In the genomic region with DNA sequence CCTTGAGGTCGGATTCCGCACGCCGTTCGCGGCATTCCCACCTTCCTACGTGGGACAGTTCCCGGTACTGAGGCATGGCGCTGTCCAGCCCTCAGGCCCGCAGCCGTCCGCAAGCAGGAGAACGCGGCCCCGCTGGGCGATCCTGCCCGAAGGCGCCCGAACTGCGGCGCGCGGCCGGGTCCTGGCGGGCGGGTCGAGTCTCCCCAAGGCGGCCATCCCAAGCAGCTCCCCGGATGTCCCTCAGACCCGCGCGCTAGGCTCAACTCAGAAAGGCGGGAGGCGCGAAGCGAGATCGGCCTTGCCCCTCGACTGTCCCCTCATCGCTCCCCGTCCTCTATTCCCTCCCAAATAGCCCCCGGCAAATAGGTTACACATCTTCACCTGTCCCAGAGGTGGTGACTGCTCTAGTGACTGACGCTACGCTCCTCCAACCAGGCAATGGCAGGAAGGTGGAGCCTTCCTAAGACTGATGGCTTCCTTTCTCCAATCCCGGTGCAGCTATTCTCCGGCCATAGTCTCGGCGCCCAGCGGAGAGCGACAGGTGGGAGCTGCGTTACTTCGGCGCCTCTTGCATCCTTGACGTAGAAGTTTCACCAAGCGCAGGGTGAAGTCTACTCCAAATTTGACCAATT, we compare ENCODE assay signal across 1 cellular context.
TF ChIP-seq lines count a peak whose summit lies in the region.

No MANE protein-coding gene starts in this region.

TF ChIP-seq in K562, 482 proteins besides CTCF, POLR2A, EP300 and RAD21 (continued from another document and continues in another):
- TF ChIP-seq, protein P1, sequence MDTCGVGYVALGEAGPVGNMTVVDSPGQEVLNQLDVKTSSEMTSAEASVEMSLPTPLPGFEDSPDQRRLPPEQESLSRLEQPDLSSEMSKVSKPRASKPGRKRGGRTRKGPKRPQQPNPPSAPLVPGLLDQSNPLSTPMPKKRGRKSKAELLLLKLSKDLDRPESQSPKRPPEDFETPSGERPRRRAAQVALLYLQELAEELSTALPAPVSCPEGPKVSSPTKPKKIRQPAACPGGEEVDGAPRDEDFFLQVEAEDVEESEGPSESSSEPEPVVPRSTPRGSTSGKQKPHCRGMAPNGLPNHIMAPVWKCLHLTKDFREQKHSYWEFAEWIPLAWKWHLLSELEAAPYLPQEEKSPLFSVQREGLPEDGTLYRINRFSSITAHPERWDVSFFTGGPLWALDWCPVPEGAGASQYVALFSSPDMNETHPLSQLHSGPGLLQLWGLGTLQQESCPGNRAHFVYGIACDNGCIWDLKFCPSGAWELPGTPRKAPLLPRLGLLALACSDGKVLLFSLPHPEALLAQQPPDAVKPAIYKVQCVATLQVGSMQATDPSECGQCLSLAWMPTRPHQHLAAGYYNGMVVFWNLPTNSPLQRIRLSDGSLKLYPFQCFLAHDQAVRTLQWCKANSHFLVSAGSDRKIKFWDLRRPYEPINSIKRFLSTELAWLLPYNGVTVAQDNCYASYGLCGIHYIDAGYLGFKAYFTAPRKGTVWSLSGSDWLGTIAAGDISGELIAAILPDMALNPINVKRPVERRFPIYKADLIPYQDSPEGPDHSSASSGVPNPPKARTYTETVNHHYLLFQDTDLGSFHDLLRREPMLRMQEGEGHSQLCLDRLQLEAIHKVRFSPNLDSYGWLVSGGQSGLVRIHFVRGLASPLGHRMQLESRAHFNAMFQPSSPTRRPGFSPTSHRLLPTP (IDR thresholded peaks at IDR 0.05; ENCODE audit: borderline replicate concordance, extremely low read depth, insufficient read length): no peak
- TF ChIP-seq MYNN (IDR thresholded peaks at IDR 0.05) (no peak), MYNN (CRISPR knock-in tag; IDR thresholded peaks at IDR 0.05) (no peak; the same call in 1 of the 2 replicates), NR2C2 (CRISPR knock-in tag; IDR thresholded peaks at IDR 0.05) (peak; percentile 75; the same call in 1 of the 2 replicates), NR2C2 (tag; IDR thresholded peaks at IDR 0.05) (no peak), ZNF175 (CRISPR knock-in tag; IDR thresholded peaks at IDR 0.05; ENCODE audit: low read depth) (no peak), ZBED1 (IDR thresholded peaks at IDR 0.05) (no peak), POLR3A (IDR thresholded peaks at IDR 0.05; ENCODE audit: borderline replicate concordance, extremely low read depth, insufficient read depth, insufficient read length) (no peak), SRSF9 (IDR thresholded peaks at IDR 0.05; ENCODE audit: borderline replicate concordance, low read depth, low read length) (no peak), ZHX1 (conservative IDR thresholded peaks at IDR 0.05; ENCODE audit: low read length) (no peak), ZNF507 (tag; conservative IDR thresholded peaks at IDR 0.05) (no peak), MCM5 (IDR thresholded peaks at IDR 0.05; ENCODE audit: low read depth) (no peak), BCL6 (CRISPR knock-in tag; IDR thresholded peaks at IDR 0.05) (no peak), KDM2B (CRISPR knock-in tag; IDR thresholded peaks at IDR 0.05) (peak; percentile 81; the same call in 1 of the 2 replicates), ZNF445 (CRISPR knock-in tag; IDR thresholded peaks at IDR 0.05; ENCODE audit: low read depth) (no peak), SMARCA4 (IDR thresholded peaks at IDR 0.05) (no peak), ESRRA (IDR thresholded peaks at IDR 0.05; ENCODE audit: borderline replicate concordance, low read depth) (no peak; the same call in 1 of the 2 replicates), KLF16 (IDR thresholded peaks at IDR 0.05) (no peak), ZNF384 (IDR thresholded peaks at IDR 0.05; ENCODE audit: low read depth, low read length) (no peak), ZNF766 (CRISPR knock-in tag; conservative IDR thresholded peaks at IDR 0.05) (peak; percentile 85), NFIC (IDR thresholded peaks at IDR 0.05) (peak; percentile 24; the same call in 1 of the 2 replicates), PHB (CRISPR knock-in tag; IDR thresholded peaks at IDR 0.05) (0 out of 2 replicates have a peak, but pooled peaks have one; percentile 16), CCAR2 (IDR thresholded peaks at IDR 0.05; ENCODE audit: low read depth, low read length) (no peak), MAX (CRISPR knock-in tag; IDR thresholded peaks at IDR 0.05) (peak; percentile 87), HNRNPUL1 (IDR thresholded peaks at IDR 0.05; ENCODE audit: low read length) (no peak), HNRNPK (IDR thresholded peaks at IDR 0.05; ENCODE audit: low read depth, low read length, poor library complexity, severe bottlenecking) (no peak), ZNF174 (CRISPR knock-in tag; IDR thresholded peaks at IDR 0.05) (no peak), PHB2 (IDR thresholded peaks at IDR 0.05; ENCODE audit: low read depth) (no peak), GTF2A2 (tag; IDR thresholded peaks at IDR 0.05) (no peak), MXD1 (CRISPR knock-in tag; IDR thresholded peaks at IDR 0.05; ENCODE audit: borderline replicate concordance, poor library complexity, severe bottlenecking) (peak; percentile 77), RERE (CRISPR knock-in tag; IDR thresholded peaks at IDR 0.05; ENCODE audit: borderline replicate concordance) (no peak), PCBP1 (IDR thresholded peaks at IDR 0.05; ENCODE audit: low read depth, low read length, poor library complexity, severe bottlenecking) (peak; percentile 55), KLF10 (CRISPR knock-in tag; IDR thresholded peaks at IDR 0.05) (no peak), ZNF121 (CRISPR knock-in tag; conservative IDR thresholded peaks at IDR 0.05) (no peak), SMARCC2 (IDR thresholded peaks at IDR 0.05; ENCODE audit: low read depth) (no peak), ARNT (IDR thresholded peaks at IDR 0.05) (0 out of 4 replicates have a peak, but pooled peaks of 1 of the 2 experiments have one; percentile 48)
- TF ChIP-seq, protein P2, sequence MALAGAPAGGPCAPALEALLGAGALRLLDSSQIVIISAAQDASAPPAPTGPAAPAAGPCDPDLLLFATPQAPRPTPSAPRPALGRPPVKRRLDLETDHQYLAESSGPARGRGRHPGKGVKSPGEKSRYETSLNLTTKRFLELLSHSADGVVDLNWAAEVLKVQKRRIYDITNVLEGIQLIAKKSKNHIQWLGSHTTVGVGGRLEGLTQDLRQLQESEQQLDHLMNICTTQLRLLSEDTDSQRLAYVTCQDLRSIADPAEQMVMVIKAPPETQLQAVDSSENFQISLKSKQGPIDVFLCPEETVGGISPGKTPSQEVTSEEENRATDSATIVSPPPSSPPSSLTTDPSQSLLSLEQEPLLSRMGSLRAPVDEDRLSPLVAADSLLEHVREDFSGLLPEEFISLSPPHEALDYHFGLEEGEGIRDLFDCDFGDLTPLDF (CRISPR knock-in tag; IDR thresholded peaks at IDR 0.05): peak; percentile 89; the same call in 1 of the 2 replicates
- TF ChIP-seq, protein P3, sequence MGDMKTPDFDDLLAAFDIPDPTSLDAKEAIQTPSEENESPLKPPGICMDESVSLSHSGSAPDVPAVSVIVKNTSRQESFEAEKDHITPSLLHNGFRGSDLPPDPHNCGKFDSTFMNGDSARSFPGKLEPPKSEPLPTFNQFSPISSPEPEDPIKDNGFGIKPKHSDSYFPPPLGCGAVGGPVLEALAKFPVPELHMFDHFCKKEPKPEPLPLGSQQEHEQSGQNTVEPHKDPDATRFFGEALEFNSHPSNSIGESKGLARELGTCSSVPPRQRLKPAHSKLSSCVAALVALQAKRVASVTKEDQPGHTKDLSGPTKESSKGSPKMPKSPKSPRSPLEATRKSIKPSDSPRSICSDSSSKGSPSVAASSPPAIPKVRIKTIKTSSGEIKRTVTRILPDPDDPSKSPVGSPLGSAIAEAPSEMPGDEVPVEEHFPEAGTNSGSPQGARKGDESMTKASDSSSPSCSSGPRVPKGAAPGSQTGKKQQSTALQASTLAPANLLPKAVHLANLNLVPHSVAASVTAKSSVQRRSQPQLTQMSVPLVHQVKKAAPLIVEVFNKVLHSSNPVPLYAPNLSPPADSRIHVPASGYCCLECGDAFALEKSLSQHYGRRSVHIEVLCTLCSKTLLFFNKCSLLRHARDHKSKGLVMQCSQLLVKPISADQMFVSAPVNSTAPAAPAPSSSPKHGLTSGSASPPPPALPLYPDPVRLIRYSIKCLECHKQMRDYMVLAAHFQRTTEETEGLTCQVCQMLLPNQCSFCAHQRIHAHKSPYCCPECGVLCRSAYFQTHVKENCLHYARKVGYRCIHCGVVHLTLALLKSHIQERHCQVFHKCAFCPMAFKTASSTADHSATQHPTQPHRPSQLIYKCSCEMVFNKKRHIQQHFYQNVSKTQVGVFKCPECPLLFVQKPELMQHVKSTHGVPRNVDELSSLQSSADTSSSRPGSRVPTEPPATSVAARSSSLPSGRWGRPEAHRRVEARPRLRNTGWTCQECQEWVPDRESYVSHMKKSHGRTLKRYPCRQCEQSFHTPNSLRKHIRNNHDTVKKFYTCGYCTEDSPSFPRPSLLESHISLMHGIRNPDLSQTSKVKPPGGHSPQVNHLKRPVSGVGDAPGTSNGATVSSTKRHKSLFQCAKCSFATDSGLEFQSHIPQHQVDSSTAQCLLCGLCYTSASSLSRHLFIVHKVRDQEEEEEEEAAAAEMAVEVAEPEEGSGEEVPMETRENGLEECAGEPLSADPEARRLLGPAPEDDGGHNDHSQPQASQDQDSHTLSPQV (IDR thresholded peaks at IDR 0.05): no peak
- TF ChIP-seq, protein P4, sequence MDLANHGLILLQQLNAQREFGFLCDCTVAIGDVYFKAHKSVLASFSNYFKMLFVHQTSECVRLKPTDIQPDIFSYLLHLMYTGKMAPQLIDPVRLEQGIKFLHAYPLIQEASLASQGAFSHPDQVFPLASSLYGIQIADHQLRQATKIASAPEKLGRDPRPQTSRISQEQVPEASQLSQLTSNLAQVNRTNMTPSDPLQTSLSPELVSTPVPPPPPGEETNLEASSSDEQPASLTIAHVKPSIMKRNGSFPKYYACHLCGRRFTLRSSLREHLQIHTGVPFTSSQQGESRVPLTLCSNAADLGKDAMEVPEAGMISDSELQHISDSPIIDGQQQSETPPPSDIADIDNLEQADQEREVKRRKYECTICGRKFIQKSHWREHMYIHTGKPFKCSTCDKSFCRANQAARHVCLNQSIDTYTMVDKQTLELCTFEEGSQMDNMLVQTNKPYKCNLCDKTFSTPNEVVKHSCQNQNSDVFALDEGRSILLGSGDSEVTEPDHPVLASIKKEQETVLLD (IDR thresholded peaks at IDR 0.05): no peak
